Comparison of ENCODE assay signal across 21 cellular contexts in genomic region chr4:154916068-154916467, GRCh38.
"Had no signal": no experiment of that assay in that cellular context is flagged by ENCODE, and none has a peak within 500 bp of the region (broad histone marks: within the 10 kb centered on the region; RNA-seq: fewer than 3 reads in every experiment).

No MANE protein-coding gene starts in this region.

- H3K4me3 ChIP-seq: dorsolateral prefrontal cortex, lower lobe of right lung, prostate gland, right atrium auricular region, stomach, thyroid gland, vagina had no signal

- ATAC-seq: left ventricle myocardium superior; lower lobe of right lung; naive thymus-derived CD8-positive, alpha-beta T cell; sciatic nerve; stimulated activated effector memory CD8-positive, alpha-beta T cell treated with anti-CD3 and anti-CD28 coated beads, Interleukin-12 subunit alpha, Interleukin-12 subunit beta, amount 100 ng/mL, for 72 hours had no signal

- H3K36me3 ChIP-seq: lower lobe of right lung, prostate gland, right atrium auricular region, stomach, thyroid gland, vagina had no signal

- H3K27me3 ChIP-seq: dorsolateral prefrontal cortex, right atrium auricular region, stomach, thyroid gland, vagina had no signal

- H3K27ac ChIP-seq: dorsolateral prefrontal cortex, lower lobe of right lung, prostate gland, right atrium auricular region, stomach, thyroid gland, vagina had no signal

- H3K9me3 ChIP-seq: lower lobe of right lung, prostate gland, right atrium auricular region, stomach, thyroid gland, vagina had no signal

- H3K4me1 ChIP-seq: lower lobe of right lung, prostate gland, right atrium auricular region, stomach, vagina had no signal

- DNase-seq: dorsolateral prefrontal cortex; effector CD4-positive, alpha-beta T cell; head of caudate nucleus; immature natural killer cell; islet precursor cell; left ventricle myocardium superior; lower lobe of right lung; naive thymus-derived CD8-positive, alpha-beta T cell; nephron progenitor cell; nucleus accumbens; stimulated activated CD4-positive, alpha-beta T cell treated with anti-CD3 and anti-CD28 coated beads, Interleukin-2, amount 100 ng/mL, for 24 hours; stimulated activated CD4-positive, alpha-beta T cell treated with anti-CD3 and anti-CD28 coated beads, Interleukin-4, amount 100 ng/mL, for 24 hours; stimulated activated naive CD4-positive, alpha-beta T cell treated with Interleukin-2 at 50 U/mL for 16 hours; stomach; thyroid gland; trophoblast cell had no signal
